18 cellular contexts compared by ENCODE assay signal in the genomic region with DNA sequence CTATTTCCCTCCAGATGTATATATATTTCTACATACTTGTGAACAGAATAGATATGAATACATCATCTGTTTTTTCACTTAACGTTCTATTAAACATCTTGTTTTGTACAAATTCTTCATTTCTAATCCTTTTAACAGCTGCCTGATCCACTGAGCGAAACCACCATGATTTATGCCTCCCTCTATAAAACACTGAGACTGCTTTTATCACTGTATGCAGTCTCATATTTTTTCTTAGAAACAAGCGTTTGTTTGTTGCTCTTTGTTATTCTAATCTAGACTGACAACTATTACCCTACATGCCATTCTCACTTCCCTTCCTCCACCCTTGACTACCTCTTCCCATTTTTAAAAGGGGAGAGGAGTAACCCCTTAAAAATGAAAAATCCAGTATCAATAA.
A peak's percentile ranks its signal among the peaks of the same experiment; 100 is the strongest.
DNase-seq lines count a peak whose midpoint lies in the region; ATAC-seq, FAIRE-seq and TF ChIP-seq lines count a peak whose summit lies in the region.
"Had no signal": no experiment of that assay in that cellular context is flagged by ENCODE, and none has a peak within 500 bp of the region (broad histone marks: within the 10 kb centered on the region; RNA-seq: fewer than 3 reads in every experiment).

No MANE protein-coding gene starts in this region.

- H3K27me3 Mint-ChIP-seq in T-helper 17 cell: no peaks in the 10 kb centered on the region
- no peaks in the 10 kb centered on the region for H3K27me3 Mint-ChIP-seq in naive thymus-derived CD8-positive, alpha-beta T cell
- H3K27me3 Mint-ChIP-seq in activated T-helper 17 cell treated with anti-CD3 and anti-CD28 coated beads, Interleukin-2, amount 50 U/mL, for 72 hours: no peaks in the 10 kb centered on the region
- H3K27me3 Mint-ChIP-seq: CD4-positive, CD25-positive, alpha-beta regulatory T cell had no signal

- H2AFZ ChIP-seq in endothelial cell of umbilical vein (ENCODE audit: low read depth, low read length): no peak overlapping the region

- H3K4me2 ChIP-seq in endothelial cell of umbilical vein (ENCODE audit: insufficient read depth, low read length): no peak overlapping the region

- intact Hi-C loops in endothelial cell of umbilical vein (cut with micrococcal nuclease): no loop called here

- DNase-seq in GM12891 (ENCODE audit: insufficient read length, low spot score) (no peak), T-helper 17 cell (no peak), endothelial cell of umbilical vein (ENCODE audit: low read depth, low spot score) (no peak), superior temporal gyrus (ENCODE audit: extremely low spot score) (peak; percentile 50), GM03348 (ENCODE audit: low spot score) (no peak)
- DNase-seq in naive thymus-derived CD8-positive, alpha-beta T cell: no peak
- DNase-seq: BE2C; CD4-positive, CD25-positive, alpha-beta regulatory T cell; DMS79; Karpas-422; NCI-H1694 treated with DMSO at 0.1 percent for 48 hours; NCI-H2081 treated with DMSO at 0.1 percent for 48 hours; NCI-H2171 treated with DMSO at 0.1 percent for 48 hours; NCI-H524 treated with DMSO at 0.1 percent for 48 hours; Right ventricle myocardium superior had no signal

- BruUV-seq in endothelial cell of umbilical vein (replicated peaks; lab: Mats Ljungman, UMichigan): no TSS peak

- dilution Hi-C loops in endothelial cell of umbilical vein (cut with MboI; ENCODE audit: extremely low pct_ligation_motif_present, low sequenced_read_pairs): no loop called here

- no peaks in the 10 kb centered on the region for H3K36me3 ChIP-seq in endothelial cell of umbilical vein (ENCODE audit: control insufficient read depth in 2 of 2, extremely low read depth in 1 of 2, insufficient read depth in 2 of 2, low read length in 2 of 2)
- H3K36me3 ChIP-seq: BE2C had no signal

- H3K9me1 ChIP-seq in endothelial cell of umbilical vein (replicated peaks; ENCODE audit: control insufficient read depth, extremely low read depth, insufficient read depth, low read length): no peaks in the 10 kb centered on the region

- H3K27ac Mint-ChIP-seq in T-helper 17 cell: peak overlapping the region; percentile 29
- no peak overlapping the region for H3K27ac Mint-ChIP-seq in naive thymus-derived CD8-positive, alpha-beta T cell
- no peak overlapping the region for H3K27ac Mint-ChIP-seq in activated T-helper 17 cell treated with anti-CD3 and anti-CD28 coated beads, Interleukin-2, amount 50 U/mL, for 72 hours
- H3K27ac Mint-ChIP-seq: CD4-positive, CD25-positive, alpha-beta regulatory T cell had no signal

- H3K79me2 ChIP-seq in endothelial cell of umbilical vein (ENCODE audit: control insufficient read depth, insufficient read depth, low read length): no peaks in the 10 kb centered on the region

- no peaks in the 10 kb centered on the region for H3K36me3 Mint-ChIP-seq in T-helper 17 cell (ENCODE audit: low read depth)
- peaks cover 0 to 6% (median 0%) of the 10 kb centered on the region in 3 donors for H3K36me3 Mint-ChIP-seq in naive thymus-derived CD8-positive, alpha-beta T cell
- no peaks in the 10 kb centered on the region for H3K36me3 Mint-ChIP-seq in activated T-helper 17 cell treated with anti-CD3 and anti-CD28 coated beads, Interleukin-2, amount 50 U/mL, for 72 hours (ENCODE audit: low read depth)

- peaks cover 11% of the 10 kb centered on the region for H3K4me1 ChIP-seq in endothelial cell of umbilical vein (ENCODE audit: control insufficient read depth, extremely low read depth, insufficient read depth, low read length)

- TF ChIP-seq CTCF in endothelial cell of umbilical vein (IDR thresholded peaks at IDR 0.05; ENCODE audit: extremely low read depth in 1 of 2, insufficient read depth in 1 of 2, low read depth in 1 of 2, low read length in 2 of 2): no peak

- peaks cover 7% of the 10 kb centered on the region for H3K4me1 Mint-ChIP-seq in T-helper 17 cell
- H3K4me1 Mint-ChIP-seq in naive thymus-derived CD8-positive, alpha-beta T cell: peaks cover 0 to 13% (median 2%) of the 10 kb centered on the region in 4 donors
- H3K4me1 Mint-ChIP-seq in activated T-helper 17 cell treated with anti-CD3 and anti-CD28 coated beads, Interleukin-2, amount 50 U/mL, for 72 hours: peaks cover 11% of the 10 kb centered on the region

- CTCF ChIA-PET in endothelial cell of umbilical vein (lab: Charles Lee): interaction anchor here (1.0 to 2.1 kb wide), 3 partner anchors 11 to 79 kb away, joined by 3 to 8 read pairs (median 5); no protein-coding TSS in a partner anchor

- no peak for FAIRE-seq in GM12891 (lab: Jason Lieb, UNC)
- FAIRE-seq in endothelial cell of umbilical vein (lab: Jason Lieb, UNC): peak; percentile 33
- FAIRE-seq: A204.1, H54 had no signal

- no peak overlapping the region for H3K27ac ChIP-seq in endothelial cell of umbilical vein (ENCODE audit: insufficient read depth, low read depth, low read length)

- H4K20me1 ChIP-seq in endothelial cell of umbilical vein (replicated peaks; ENCODE audit: control insufficient read depth, extremely low read depth, insufficient read depth, low read length): no peaks in the 10 kb centered on the region

- H3K9ac ChIP-seq in endothelial cell of umbilical vein (replicated peaks; ENCODE audit: extremely low read depth, insufficient read depth, low read length): no peak overlapping the region

- no peak for TF ChIP-seq POLR2A in GM12891 (IDR thresholded peaks at IDR 0.05; ENCODE audit: low read depth, low read length)
- no peak for TF ChIP-seq POLR2A in endothelial cell of umbilical vein (IDR thresholded peaks at IDR 0.05; ENCODE audit: low read depth, low read length)

- no peak for ATAC-seq in T-helper 17 cell
- ATAC-seq in naive thymus-derived CD8-positive, alpha-beta T cell: no peak
- ATAC-seq in activated T-helper 17 cell treated with anti-CD3 and anti-CD28 coated beads, Interleukin-2, amount 50 U/mL, for 72 hours (replicated peaks): no peak

- H3K9me3 ChIP-seq in T-helper 17 cell (ENCODE audit: control insufficient read depth, low read length, poor library complexity, severe bottlenecking) (no peaks in the 10 kb centered on the region), endothelial cell of umbilical vein (replicated peaks; ENCODE audit: control insufficient read depth, insufficient read depth, low read length) (no peaks in the 10 kb centered on the region)
- H3K9me3 ChIP-seq: BE2C had no signal

- no peak overlapping the region for H3K4me3 Mint-ChIP-seq in T-helper 17 cell
- H3K4me3 Mint-ChIP-seq in naive thymus-derived CD8-positive, alpha-beta T cell: no peak overlapping the region
- H3K4me3 Mint-ChIP-seq in activated T-helper 17 cell treated with anti-CD3 and anti-CD28 coated beads, Interleukin-2, amount 50 U/mL, for 72 hours: no peak overlapping the region
- H3K4me3 Mint-ChIP-seq: CD4-positive, CD25-positive, alpha-beta regulatory T cell had no signal

- H3K4me3 ChIP-seq in endothelial cell of umbilical vein (replicated peaks in 1 of 3; ENCODE audit: insufficient read depth in 1 of 3, low read depth in 1 of 3, low read length in 3 of 3): no peak overlapping the region

- H3K9me3 Mint-ChIP-seq in naive thymus-derived CD8-positive, alpha-beta T cell: no peaks in the 10 kb centered on the region
- H3K9me3 Mint-ChIP-seq in activated T-helper 17 cell treated with anti-CD3 and anti-CD28 coated beads, Interleukin-2, amount 50 U/mL, for 72 hours: no peaks in the 10 kb centered on the region
- H3K9me3 Mint-ChIP-seq: CD4-positive, CD25-positive, alpha-beta regulatory T cell had no signal

- POLR2A ChIA-PET in endothelial cell of umbilical vein (lab: Charles Lee): no interaction called here
- POLR2A ChIA-PET in naive thymus-derived CD8-positive, alpha-beta T cell (lab: Charles Lee): no interaction called here

- no peaks in the 10 kb centered on the region for H3K27me3 ChIP-seq in endothelial cell of umbilical vein (ENCODE audit: control insufficient read depth in 2 of 2, insufficient read depth in 2 of 2, low read length in 2 of 2)
- H3K27me3 ChIP-seq: BE2C had no signal

TF ChIP-seq in GM12891, 5 proteins besides CTCF, POLR2A, EP300 and RAD21:
- peak; percentile 53 for TF ChIP-seq SPI1 (IDR thresholded peaks at IDR 0.05; ENCODE audit: low read depth, low read length)
- TF ChIP-seq TAF1 (IDR thresholded peaks at IDR 0.05; ENCODE audit: low read depth, low read length): no peak
- TF ChIP-seq POU2F2 (IDR thresholded peaks at IDR 0.05; ENCODE audit: low read depth, low read length): no peak

TF ChIP-seq in endothelial cell of umbilical vein, 7 proteins besides CTCF, POLR2A, EP300 and RAD21:
- TF ChIP-seq, protein P1, sequence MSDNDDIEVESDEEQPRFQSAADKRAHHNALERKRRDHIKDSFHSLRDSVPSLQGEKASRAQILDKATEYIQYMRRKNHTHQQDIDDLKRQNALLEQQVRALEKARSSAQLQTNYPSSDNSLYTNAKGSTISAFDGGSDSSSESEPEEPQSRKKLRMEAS (IDR thresholded peaks at IDR 0.05; ENCODE audit: insufficient read depth, insufficient read length): no peak
- no peak for TF ChIP-seq POLR2AphosphoS5 (IDR thresholded peaks at IDR 0.05; ENCODE audit: insufficient read depth, low read depth, low read length)
- no peak for TF ChIP-seq GATA2 (IDR thresholded peaks at IDR 0.05; ENCODE audit: insufficient read depth, insufficient read length, low read depth, low read length)
- TF ChIP-seq EZH2 (IDR thresholded peaks at IDR 0.05; ENCODE audit: borderline replicate concordance, low read depth, low read length, severe bottlenecking): no peak
- TF ChIP-seq FOS (IDR thresholded peaks at IDR 0.05; ENCODE audit: borderline replicate concordance, insufficient read depth, low read length): no peak
- TF ChIP-seq JUN (IDR thresholded peaks at IDR 0.05; ENCODE audit: borderline replicate concordance, insufficient read depth, insufficient read length, low read depth): no peak
- TF ChIP-seq MYC (IDR thresholded peaks at IDR 0.05; ENCODE audit: low read depth, low read length): no peak
